In genomic region chr22:41022470-41023298, GRCh38 we compare ENCODE assay signal across 1 cellular context.
TF ChIP-seq lines count a peak whose summit lies in the region.

No MANE protein-coding gene starts in this region.

TF ChIP-seq in SK-N-SH, 30 proteins besides CTCF, POLR2A, EP300 and RAD21:
- TF ChIP-seq TAF1 (IDR thresholded peaks at IDR 0.05; ENCODE audit: borderline replicate concordance, low read depth, low read length) = peak; percentile 54; the same call in 1 of the 2 replicates
- TF ChIP-seq FOXM1 (IDR thresholded peaks at IDR 0.05; ENCODE audit: low read depth) = no peak; the same call in 1 of the 2 replicates
- no peak for TF ChIP-seq RCOR1 (IDR thresholded peaks at IDR 0.05; ENCODE audit: low read length)
- no peak for TF ChIP-seq RFX5 (IDR thresholded peaks at IDR 0.05; ENCODE audit: low read length)
- TF ChIP-seq YY1 (IDR thresholded peaks at IDR 0.05; ENCODE audit: low read depth) = no peak
- peak; percentile 62 for TF ChIP-seq POLR2AphosphoS5 (IDR thresholded peaks at IDR 0.05; ENCODE audit: low read depth, low read length)
- TF ChIP-seq, protein P1, sequence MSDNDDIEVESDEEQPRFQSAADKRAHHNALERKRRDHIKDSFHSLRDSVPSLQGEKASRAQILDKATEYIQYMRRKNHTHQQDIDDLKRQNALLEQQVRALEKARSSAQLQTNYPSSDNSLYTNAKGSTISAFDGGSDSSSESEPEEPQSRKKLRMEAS (IDR thresholded peaks at IDR 0.05; ENCODE audit: low read depth) = peak; percentile 97
- TF ChIP-seq FOSL2 (IDR thresholded peaks at IDR 0.05; ENCODE audit: borderline replicate concordance, low read depth) = no peak
- no peak for TF ChIP-seq RXRA (IDR thresholded peaks at IDR 0.05; ENCODE audit: borderline replicate concordance, low read depth)
- no peak for TF ChIP-seq TEAD4 (IDR thresholded peaks at IDR 0.05; ENCODE audit: borderline replicate concordance, insufficient read depth)
- no peak for TF ChIP-seq NRF1 (IDR thresholded peaks at IDR 0.05; ENCODE audit: low read depth, low read length)
- peak; percentile 45; the same call in 1 of the 2 replicates for TF ChIP-seq REST (IDR thresholded peaks at IDR 0.05; ENCODE audit: low read depth, low read length)
- TF ChIP-seq, protein P2, sequence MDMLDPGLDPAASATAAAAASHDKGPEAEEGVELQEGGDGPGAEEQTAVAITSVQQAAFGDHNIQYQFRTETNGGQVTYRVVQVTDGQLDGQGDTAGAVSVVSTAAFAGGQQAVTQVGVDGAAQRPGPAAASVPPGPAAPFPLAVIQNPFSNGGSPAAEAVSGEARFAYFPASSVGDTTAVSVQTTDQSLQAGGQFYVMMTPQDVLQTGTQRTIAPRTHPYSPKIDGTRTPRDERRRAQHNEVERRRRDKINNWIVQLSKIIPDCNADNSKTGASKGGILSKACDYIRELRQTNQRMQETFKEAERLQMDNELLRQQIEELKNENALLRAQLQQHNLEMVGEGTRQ (IDR thresholded peaks at IDR 0.05; ENCODE audit: borderline replicate concordance, low read depth, low read length) = peak; percentile 59
- no peak for TF ChIP-seq JUND (IDR thresholded peaks at IDR 0.05)
- no peak for TF ChIP-seq GABPA (IDR thresholded peaks at IDR 0.05; ENCODE audit: low read depth)
- TF ChIP-seq MEF2A (IDR thresholded peaks at IDR 0.05; ENCODE audit: borderline replicate concordance, low read depth) = no peak
- TF ChIP-seq, protein P3, sequence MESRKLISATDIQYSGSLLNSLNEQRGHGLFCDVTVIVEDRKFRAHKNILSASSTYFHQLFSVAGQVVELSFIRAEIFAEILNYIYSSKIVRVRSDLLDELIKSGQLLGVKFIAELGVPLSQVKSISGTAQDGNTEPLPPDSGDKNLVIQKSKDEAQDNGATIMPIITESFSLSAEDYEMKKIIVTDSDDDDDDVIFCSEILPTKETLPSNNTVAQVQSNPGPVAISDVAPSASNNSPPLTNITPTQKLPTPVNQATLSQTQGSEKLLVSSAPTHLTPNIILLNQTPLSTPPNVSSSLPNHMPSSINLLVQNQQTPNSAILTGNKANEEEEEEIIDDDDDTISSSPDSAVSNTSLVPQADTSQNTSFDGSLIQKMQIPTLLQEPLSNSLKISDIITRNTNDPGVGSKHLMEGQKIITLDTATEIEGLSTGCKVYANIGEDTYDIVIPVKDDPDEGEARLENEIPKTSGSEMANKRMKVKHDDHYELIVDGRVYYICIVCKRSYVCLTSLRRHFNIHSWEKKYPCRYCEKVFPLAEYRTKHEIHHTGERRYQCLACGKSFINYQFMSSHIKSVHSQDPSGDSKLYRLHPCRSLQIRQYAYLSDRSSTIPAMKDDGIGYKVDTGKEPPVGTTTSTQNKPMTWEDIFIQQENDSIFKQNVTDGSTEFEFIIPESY (IDR thresholded peaks at IDR 0.05; ENCODE audit: borderline replicate concordance, low read depth) = no peak
- no peak for TF ChIP-seq FOXJ3 (CRISPR knock-in tag; IDR thresholded peaks at IDR 0.05)
- TF ChIP-seq SIN3A (IDR thresholded peaks at IDR 0.05; ENCODE audit: borderline replicate concordance, low read depth, low read length) = peak; percentile 32; the same call in 1 of the 2 replicates
- TF ChIP-seq TCF12 (IDR thresholded peaks at IDR 0.05) = no peak
- TF ChIP-seq ELF1 (IDR thresholded peaks at IDR 0.05) = no peak
- peak; percentile 73 for TF ChIP-seq CHD2 (IDR thresholded peaks at IDR 0.05; ENCODE audit: low read length, partially characterized antibody)
- TF ChIP-seq MXI1 (IDR thresholded peaks at IDR 0.05; ENCODE audit: low read depth, low read length) = peak; percentile 74; the same call in 1 of the 2 replicates
- TF ChIP-seq, protein P4, sequence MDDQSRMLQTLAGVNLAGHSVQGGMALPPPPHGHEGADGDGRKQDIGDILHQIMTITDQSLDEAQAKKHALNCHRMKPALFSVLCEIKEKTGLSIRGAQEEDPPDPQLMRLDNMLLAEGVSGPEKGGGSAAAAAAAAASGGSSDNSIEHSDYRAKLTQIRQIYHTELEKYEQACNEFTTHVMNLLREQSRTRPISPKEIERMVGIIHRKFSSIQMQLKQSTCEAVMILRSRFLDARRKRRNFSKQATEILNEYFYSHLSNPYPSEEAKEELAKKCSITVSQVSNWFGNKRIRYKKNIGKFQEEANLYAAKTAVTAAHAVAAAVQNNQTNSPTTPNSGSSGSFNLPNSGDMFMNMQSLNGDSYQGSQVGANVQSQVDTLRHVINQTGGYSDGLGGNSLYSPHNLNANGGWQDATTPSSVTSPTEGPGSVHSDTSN (IDR thresholded peaks at IDR 0.05) = no peak
- TF ChIP-seq, protein P5, sequence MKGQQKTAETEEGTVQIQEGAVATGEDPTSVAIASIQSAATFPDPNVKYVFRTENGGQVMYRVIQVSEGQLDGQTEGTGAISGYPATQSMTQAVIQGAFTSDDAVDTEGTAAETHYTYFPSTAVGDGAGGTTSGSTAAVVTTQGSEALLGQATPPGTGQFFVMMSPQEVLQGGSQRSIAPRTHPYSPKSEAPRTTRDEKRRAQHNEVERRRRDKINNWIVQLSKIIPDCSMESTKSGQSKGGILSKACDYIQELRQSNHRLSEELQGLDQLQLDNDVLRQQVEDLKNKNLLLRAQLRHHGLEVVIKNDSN (IDR thresholded peaks at IDR 0.05; ENCODE audit: borderline replicate concordance, low read depth) = peak; percentile 93
- no peak for TF ChIP-seq GATA2 (CRISPR knock-in tag; IDR thresholded peaks at IDR 0.05)
- TF ChIP-seq NFIC (IDR thresholded peaks at IDR 0.05; ENCODE audit: borderline replicate concordance) = no peak
- TF ChIP-seq SMC3 (IDR thresholded peaks at IDR 0.05; ENCODE audit: low read depth, low read length) = no peak
- TF ChIP-seq IRF3 (IDR thresholded peaks at IDR 0.05; ENCODE audit: low read depth, low read length) = no peak
- TF ChIP-seq EZH2phosphoT487 (IDR thresholded peaks at IDR 0.05; ENCODE audit: borderline replicate concordance, low read depth) = no peak
